ENCODE assay signal across 12 cellular contexts in genomic region chr18:58315739-58316215, GRCh38.
DNase-seq lines count a peak whose midpoint lies in the region; TF ChIP-seq lines count a peak whose summit lies in the region.
"Had no signal": no experiment of that assay in that cellular context is flagged by ENCODE, and none has a peak within 500 bp of the region (broad histone marks: within the 10 kb centered on the region; RNA-seq: fewer than 3 reads in every experiment).

No MANE protein-coding gene starts in this region.

- H3K4me1 Mint-ChIP-seq in CD14-positive monocyte (peaks cover 32% of the 10 kb centered on the region), neural crest cell (peaks cover 21% of the 10 kb centered on the region)

- TF ChIP-seq CTCF in CD14-positive monocyte (IDR thresholded peaks at IDR 0.05) (no peak), neural crest cell (conservative IDR thresholded peaks at IDR 0.05) (no peak)

- intact Hi-C loops in CD14-positive monocyte (cut with micrococcal nuclease) = loop anchor here in 1 of 2 donors (10.0 kb wide), 1 partner anchor 91 kb away; no protein-coding TSS in a partner anchor

- H3K36me3 Mint-ChIP-seq in CD14-positive monocyte (no peaks in the 10 kb centered on the region), neural crest cell (ENCODE audit: low read depth) (no peaks in the 10 kb centered on the region)
- H3K36me3 Mint-ChIP-seq: activated naive CD8-positive, alpha-beta T cell treated with anti-CD3 and anti-CD28 coated beads, Interleukin-2, amount 10 ng/mL, durations not matched to agents 7 days and 5 days had no signal

- in situ Hi-C loops in SK-MEL-5 (cut with HindIII; ENCODE audit: low pct_unique_long_range_greater_than_20kb, low sequenced_read_pairs) = no loop called here

- H3K27me3 Mint-ChIP-seq in CD14-positive monocyte (ENCODE audit: low read depth in 3 of 3) = peaks cover 0 to 1% (median 1%) of the 10 kb centered on the region in 3 donors
- H3K27me3 Mint-ChIP-seq in neural crest cell (ENCODE audit: low read depth) = no peaks in the 10 kb centered on the region

- DNase-seq in CD14-positive monocyte (ENCODE audit: low spot score) = no peak
- DNase-seq in SK-MEL-5 (ENCODE audit: low read depth, low spot score) = peak; percentile 93
- DNase-seq in foreskin melanocyte = peak; percentile 92
- no peak for DNase-seq in neural crest cell (ENCODE audit: low read depth, low spot score)
- no peak for DNase-seq in occipital lobe (lab: John Stamatoyannopoulos, UW)
- DNase-seq in cortex of kidney (lab: John Stamatoyannopoulos, UW) = no peak
- DNase-seq in NCI-H1930 (lab: John Stamatoyannopoulos, UW) = no peak
- no peak for DNase-seq in AML-193 (lab: John Stamatoyannopoulos, UW)
- DNase-seq: activated naive CD8-positive, alpha-beta T cell treated with anti-CD3 and anti-CD28 coated beads, Interleukin-2, amount 10 ng/mL, durations not matched to agents 7 days and 5 days; NCI-H1417 treated with DMSO at 0.1 percent for 48 hours; OCI-M1; stimulated activated CD4-positive, alpha-beta T cell treated with anti-CD3 and anti-CD28 coated beads, Interleukin-2, amount 100 ng/mL, for 48 hours had no signal

- H3K9me3 Mint-ChIP-seq in CD14-positive monocyte = no peaks in the 10 kb centered on the region
- H3K9me3 Mint-ChIP-seq in neural crest cell = no peaks in the 10 kb centered on the region
- H3K9me3 Mint-ChIP-seq: activated naive CD8-positive, alpha-beta T cell treated with anti-CD3 and anti-CD28 coated beads, Interleukin-2, amount 10 ng/mL, durations not matched to agents 7 days and 5 days had no signal

- H3K4me3 Mint-ChIP-seq in CD14-positive monocyte (no peak overlapping the region), neural crest cell (no peak overlapping the region)
- H3K4me3 Mint-ChIP-seq: activated naive CD8-positive, alpha-beta T cell treated with anti-CD3 and anti-CD28 coated beads, Interleukin-2, amount 10 ng/mL, durations not matched to agents 7 days and 5 days had no signal

- H3K27ac Mint-ChIP-seq in CD14-positive monocyte = peak overlapping the region in 4 of 7 donors; percentile 10 to 87 (median 54)
- peak overlapping the region; percentile 51 for H3K27ac Mint-ChIP-seq in neural crest cell (ENCODE audit: unreplicated experiment)
- H3K27ac Mint-ChIP-seq: activated naive CD8-positive, alpha-beta T cell treated with anti-CD3 and anti-CD28 coated beads, Interleukin-2, amount 10 ng/mL, durations not matched to agents 7 days and 5 days had no signal

Comparison
In these comparisons a context has a peak if more than half of its experiments do, and no peak if none do; other contexts are left out.
1. DNase-seq: peak in SK-MEL-5 (single experiment) and foreskin melanocyte (single experiment); none in CD14-positive monocyte (single experiment), neural crest cell (single experiment), occipital lobe (single experiment), cortex of kidney (single experiment), NCI-H1930 (0 of 2) and AML-193 (0 of 2).